1 cellular context compared by ENCODE assay signal in the genomic region with DNA sequence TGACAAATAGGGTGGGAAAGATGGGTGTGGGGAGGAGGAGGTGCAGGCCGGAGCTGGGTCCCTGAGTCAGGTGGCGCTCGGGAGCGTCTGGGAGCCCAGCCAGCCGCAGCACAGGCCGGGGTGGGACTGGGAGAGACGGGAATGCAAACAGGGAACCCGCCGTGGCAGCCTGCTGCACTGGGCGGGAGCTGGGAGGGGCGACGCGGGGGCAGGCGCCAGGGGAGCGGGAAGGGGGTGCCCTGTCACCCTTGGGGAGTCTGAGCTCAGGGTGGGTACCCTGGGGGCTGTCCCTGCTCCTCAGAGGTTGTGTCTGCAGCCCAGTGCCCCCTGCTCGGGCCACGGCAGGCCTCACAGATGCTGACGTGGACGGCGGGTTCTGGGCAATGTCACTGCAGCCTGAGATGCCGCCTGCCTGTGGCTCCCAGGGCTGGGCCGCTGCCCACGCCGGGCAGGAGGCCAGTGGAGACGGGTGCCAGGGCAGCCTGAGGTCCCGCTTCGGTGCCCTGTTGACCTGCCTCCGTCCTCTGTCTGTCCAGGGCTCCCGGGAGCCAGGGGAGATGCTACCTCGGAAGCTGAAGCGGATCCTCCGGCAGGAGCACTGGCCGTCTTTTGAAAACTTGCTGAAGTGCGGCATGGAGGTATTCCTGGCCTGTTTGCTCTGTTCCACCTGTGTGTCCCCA.
TF ChIP-seq lines count a peak whose summit lies in the region.

No MANE protein-coding gene starts in this region.

TF ChIP-seq in GM23338, 12 proteins besides CTCF, POLR2A, EP300 and RAD21 (continued from another document):
- TF ChIP-seq, protein P1, sequence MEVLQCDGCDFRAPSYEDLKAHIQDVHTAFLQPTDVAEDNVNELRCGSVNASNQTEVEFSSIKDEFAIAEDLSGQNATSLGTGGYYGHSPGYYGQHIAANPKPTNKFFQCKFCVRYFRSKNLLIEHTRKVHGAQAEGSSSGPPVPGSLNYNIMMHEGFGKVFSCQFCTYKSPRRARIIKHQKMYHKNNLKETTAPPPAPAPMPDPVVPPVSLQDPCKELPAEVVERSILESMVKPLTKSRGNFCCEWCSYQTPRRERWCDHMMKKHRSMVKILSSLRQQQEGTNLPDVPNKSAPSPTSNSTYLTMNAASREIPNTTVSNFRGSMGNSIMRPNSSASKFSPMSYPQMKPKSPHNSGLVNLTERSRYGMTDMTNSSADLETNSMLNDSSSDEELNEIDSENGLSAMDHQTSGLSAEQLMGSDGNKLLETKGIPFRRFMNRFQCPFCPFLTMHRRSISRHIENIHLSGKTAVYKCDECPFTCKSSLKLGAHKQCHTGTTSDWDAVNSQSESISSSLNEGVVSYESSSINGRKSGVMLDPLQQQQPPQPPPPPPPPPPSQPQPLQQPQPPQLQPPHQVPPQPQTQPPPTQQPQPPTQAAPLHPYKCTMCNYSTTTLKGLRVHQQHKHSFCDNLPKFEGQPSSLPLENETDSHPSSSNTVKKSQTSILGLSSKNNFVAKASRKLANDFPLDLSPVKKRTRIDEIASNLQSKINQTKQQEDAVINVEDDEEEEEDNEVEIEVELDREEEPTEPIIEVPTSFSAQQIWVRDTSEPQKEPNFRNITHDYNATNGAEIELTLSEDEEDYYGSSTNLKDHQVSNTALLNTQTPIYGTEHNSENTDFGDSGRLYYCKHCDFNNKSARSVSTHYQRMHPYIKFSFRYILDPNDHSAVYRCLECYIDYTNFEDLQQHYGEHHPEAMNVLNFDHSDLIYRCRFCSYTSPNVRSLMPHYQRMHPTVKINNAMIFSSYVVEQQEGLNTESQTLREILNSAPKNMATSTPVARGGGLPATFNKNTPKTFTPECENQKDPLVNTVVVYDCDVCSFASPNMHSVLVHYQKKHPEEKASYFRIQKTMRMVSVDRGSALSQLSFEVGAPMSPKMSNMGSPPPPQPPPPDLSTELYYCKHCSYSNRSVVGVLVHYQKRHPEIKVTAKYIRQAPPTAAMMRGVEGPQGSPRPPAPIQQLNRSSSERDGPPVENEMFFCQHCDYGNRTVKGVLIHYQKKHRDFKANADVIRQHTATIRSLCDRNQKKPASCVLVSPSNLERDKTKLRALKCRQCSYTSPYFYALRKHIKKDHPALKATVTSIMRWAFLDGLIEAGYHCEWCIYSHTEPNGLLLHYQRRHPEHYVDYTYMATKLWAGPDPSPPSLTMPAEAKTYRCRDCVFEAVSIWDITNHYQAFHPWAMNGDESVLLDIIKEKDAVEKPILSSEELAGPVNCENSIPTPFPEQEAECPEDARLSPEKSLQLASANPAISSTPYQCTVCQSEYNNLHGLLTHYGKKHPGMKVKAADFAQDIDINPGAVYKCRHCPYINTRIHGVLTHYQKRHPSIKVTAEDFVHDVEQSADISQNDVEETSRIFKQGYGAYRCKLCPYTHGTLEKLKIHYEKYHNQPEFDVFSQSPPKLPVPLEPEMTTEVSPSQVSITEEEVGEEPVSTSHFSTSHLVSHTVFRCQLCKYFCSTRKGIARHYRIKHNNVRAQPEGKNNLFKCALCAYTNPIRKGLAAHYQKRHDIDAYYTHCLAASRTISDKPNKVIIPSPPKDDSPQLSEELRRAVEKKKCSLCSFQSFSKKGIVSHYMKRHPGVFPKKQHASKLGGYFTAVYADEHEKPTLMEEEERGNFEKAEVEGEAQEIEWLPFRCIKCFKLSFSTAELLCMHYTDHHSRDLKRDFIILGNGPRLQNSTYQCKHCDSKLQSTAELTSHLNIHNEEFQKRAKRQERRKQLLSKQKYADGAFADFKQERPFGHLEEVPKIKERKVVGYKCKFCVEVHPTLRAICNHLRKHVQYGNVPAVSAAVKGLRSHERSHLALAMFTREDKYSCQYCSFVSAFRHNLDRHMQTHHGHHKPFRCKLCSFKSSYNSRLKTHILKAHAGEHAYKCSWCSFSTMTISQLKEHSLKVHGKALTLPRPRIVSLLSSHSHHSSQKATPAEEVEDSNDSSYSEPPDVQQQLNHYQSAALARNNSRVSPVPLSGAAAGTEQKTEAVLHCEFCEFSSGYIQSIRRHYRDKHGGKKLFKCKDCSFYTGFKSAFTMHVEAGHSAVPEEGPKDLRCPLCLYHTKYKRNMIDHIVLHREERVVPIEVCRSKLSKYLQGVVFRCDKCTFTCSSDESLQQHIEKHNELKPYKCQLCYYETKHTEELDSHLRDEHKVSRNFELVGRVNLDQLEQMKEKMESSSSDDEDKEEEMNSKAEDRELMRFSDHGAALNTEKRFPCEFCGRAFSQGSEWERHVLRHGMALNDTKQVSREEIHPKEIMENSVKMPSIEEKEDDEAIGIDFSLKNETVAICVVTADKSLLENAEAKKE (CRISPR knock-in tag; IDR thresholded peaks at IDR 0.05) = no peak
- TF ChIP-seq, protein P2, sequence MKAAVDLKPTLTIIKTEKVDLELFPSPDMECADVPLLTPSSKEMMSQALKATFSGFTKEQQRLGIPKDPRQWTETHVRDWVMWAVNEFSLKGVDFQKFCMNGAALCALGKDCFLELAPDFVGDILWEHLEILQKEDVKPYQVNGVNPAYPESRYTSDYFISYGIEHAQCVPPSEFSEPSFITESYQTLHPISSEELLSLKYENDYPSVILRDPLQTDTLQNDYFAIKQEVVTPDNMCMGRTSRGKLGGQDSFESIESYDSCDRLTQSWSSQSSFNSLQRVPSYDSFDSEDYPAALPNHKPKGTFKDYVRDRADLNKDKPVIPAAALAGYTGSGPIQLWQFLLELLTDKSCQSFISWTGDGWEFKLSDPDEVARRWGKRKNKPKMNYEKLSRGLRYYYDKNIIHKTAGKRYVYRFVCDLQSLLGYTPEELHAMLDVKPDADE (IDR thresholded peaks at IDR 0.05) = no peak
- TF ChIP-seq EZH2phosphoT487 (IDR thresholded peaks at IDR 0.05; ENCODE audit: unreplicated experiment) = no peak
